In genomic region chr13:97268772-97269171, GRCh38 we compare ENCODE assay signal across 1 cellular context.
TF ChIP-seq lines count a peak whose summit lies in the region.

No MANE protein-coding gene starts in this region.

TF ChIP-seq in K562, 482 proteins besides CTCF, POLR2A, EP300 and RAD21 (continued from another document):
- TF ChIP-seq, protein P1, sequence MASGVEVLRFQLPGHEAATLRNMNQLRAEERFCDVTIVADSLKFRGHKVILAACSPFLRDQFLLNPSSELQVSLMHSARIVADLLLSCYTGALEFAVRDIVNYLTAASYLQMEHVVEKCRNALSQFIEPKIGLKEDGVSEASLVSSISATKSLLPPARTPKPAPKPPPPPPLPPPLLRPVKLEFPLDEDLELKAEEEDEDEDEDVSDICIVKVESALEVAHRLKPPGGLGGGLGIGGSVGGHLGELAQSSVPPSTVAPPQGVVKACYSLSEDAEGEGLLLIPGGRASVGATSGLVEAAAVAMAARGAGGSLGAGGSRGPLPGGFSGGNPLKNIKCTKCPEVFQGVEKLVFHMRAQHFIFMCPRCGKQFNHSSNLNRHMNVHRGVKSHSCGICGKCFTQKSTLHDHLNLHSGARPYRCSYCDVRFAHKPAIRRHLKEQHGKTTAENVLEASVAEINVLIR (CRISPR knock-in tag; IDR thresholded peaks at IDR 0.05) = no peak
- TF ChIP-seq HCFC1 (IDR thresholded peaks at IDR 0.05; ENCODE audit: low read depth, low read length) = no peak
- TF ChIP-seq CLOCK (CRISPR knock-in tag; IDR thresholded peaks at IDR 0.05; ENCODE audit: borderline replicate concordance) = no peak
- no peak for TF ChIP-seq ZNF274 (IDR thresholded peaks at IDR 0.05; ENCODE audit: borderline replicate concordance, low read depth, low read length)
- TF ChIP-seq SMAD2 (IDR thresholded peaks at IDR 0.05; ENCODE audit: low read depth, low read length) = no peak
